In genomic region chr5:3104446-3105047, GRCh38 we compare ENCODE assay signal across 17 cellular contexts.
A peak's percentile ranks its signal among the peaks of the same experiment; 100 is the strongest.
DNase-seq lines count a peak whose midpoint lies in the region; ATAC-seq and TF ChIP-seq lines count a peak whose summit lies in the region.
"Had no signal": no experiment of that assay in that cellular context is flagged by ENCODE, and none has a peak within 500 bp of the region (broad histone marks: within the 10 kb centered on the region; RNA-seq: fewer than 3 reads in every experiment).

No MANE protein-coding gene starts in this region.

- ATAC-seq in WTC11, result no peak
- ATAC-seq: SK-N-SH treated with all-trans-retinoic acid at 6 μM for 48 hours had no signal

- no peak overlapping the region for H2AK5ac ChIP-seq in mesendoderm (ENCODE audit: low read length)

- no peak overlapping the region for H3K18ac ChIP-seq in mesendoderm (ENCODE audit: low read length)

- peak overlapping the region; percentile 44 for H3K4me3 Mint-ChIP-seq in WTC11
- H3K4me3 Mint-ChIP-seq: B cell; CD4-positive, alpha-beta memory T cell had no signal

- no peak overlapping the region for H4K8ac ChIP-seq in mesendoderm (ENCODE audit: low read depth, low read length)

- H3K9me3 Mint-ChIP-seq in WTC11, result peaks cover 6% of the 10 kb centered on the region; the same call in 1 of the 2 replicates

- H3K4me3 ChIP-seq in H7 (ENCODE audit: insufficient read depth, low read depth, low read length) (no peak overlapping the region), mesendoderm (ENCODE audit: low read length) (no peak overlapping the region), WERI-Rb-1 (ENCODE audit: low read depth, low read length) (no peak overlapping the region)

- no peaks in the 10 kb centered on the region for H3K36me3 Mint-ChIP-seq in WTC11
- H3K36me3 Mint-ChIP-seq: CD4-positive, alpha-beta memory T cell had no signal

- no peaks in the 10 kb centered on the region for H3K79me1 ChIP-seq in mesendoderm (ENCODE audit: low read length)

- H2BK15ac ChIP-seq in mesendoderm (replicated peaks; ENCODE audit: low read depth), result no peak overlapping the region

- H3K79me2 ChIP-seq in mesendoderm (ENCODE audit: control insufficient read depth, insufficient read depth, low read length), result no peaks in the 10 kb centered on the region

- H3K4me1 Mint-ChIP-seq in WTC11, result peaks cover 93% of the 10 kb centered on the region
- H3K4me1 Mint-ChIP-seq: B cell; CD4-positive, alpha-beta memory T cell had no signal

- H3K9ac ChIP-seq in mesendoderm (ENCODE audit: low read length), result no peak overlapping the region

- CTCF ChIA-PET in WTC11 (lab: Charles Lee), result interaction anchor here (2.8 kb wide), 1 partner anchor 92 kb away, joined by 9 read pairs; no protein-coding TSS in a partner anchor

- H3K27ac ChIP-seq in mesendoderm (ENCODE audit: low read depth, low read length) (peak overlapping the region; percentile 67), WERI-Rb-1 (no peak overlapping the region)

- no peak for TF ChIP-seq CTCF in WTC11 (IDR thresholded peaks at IDR 0.05)
- no peak for TF ChIP-seq CTCF in WERI-Rb-1 (IDR thresholded peaks at IDR 0.05; ENCODE audit: low read depth, low read length)
- TF ChIP-seq CTCF in GM13976 (IDR thresholded peaks at IDR 0.05; ENCODE audit: borderline replicate concordance, control extremely low read depth, extremely low read depth, insufficient read depth, missing control alignments), result no peak

- H3K4me2 ChIP-seq in mesendoderm (ENCODE audit: low read length), result no peak overlapping the region

- H3K4ac ChIP-seq in mesendoderm (ENCODE audit: low read depth, low read length), result peak overlapping the region; percentile 7

- no CpG with 5 or more reads among the region's 21 CpGs for WGBS in mesendoderm (ENCODE audit: extremely low coverage, insufficient coverage, low lambda C conversion rate)

- in situ Hi-C loops in GM13976 (cut with MboI; ENCODE audit: low sequenced_read_pairs, unreplicated experiment), result no loop called here

- H3K27me3 ChIP-seq in H7 (ENCODE audit: control insufficient read depth, insufficient read depth, low read length), result peaks cover 7% of the 10 kb centered on the region; the same call in 1 of the 2 replicates
- no peaks in the 10 kb centered on the region for H3K27me3 ChIP-seq in mesendoderm (ENCODE audit: insufficient read depth, low read length, poor library complexity)
- H3K27me3 ChIP-seq in WERI-Rb-1 (ENCODE audit: insufficient read depth, low read depth, severe bottlenecking), result peaks cover 95% of the 10 kb centered on the region

- peak overlapping the region; percentile 6 for H3K56ac ChIP-seq in mesendoderm (ENCODE audit: low read length)

- peaks cover 44% of the 10 kb centered on the region for H3K27me3 Mint-ChIP-seq in WTC11 (ENCODE audit: low read depth)

- no peak overlapping the region for H3K23ac ChIP-seq in mesendoderm (ENCODE audit: low read length)

- peak; percentile 57 for DNase-seq in H7
- no peak for DNase-seq in WTC11 (ENCODE audit: low spot score)
- peak; percentile 76 for DNase-seq in mesendoderm
- no peak for DNase-seq in WERI-Rb-1
- no peak for DNase-seq in GM13976 (ENCODE audit: low spot score)
- DNase-seq in DMS 273 (lab: John Stamatoyannopoulos, UW; ENCODE audit: unreplicated experiment), result no peak
- no peak for DNase-seq in dermis blood vessel endothelial cell
- DNase-seq: ACHN; CD4-positive, alpha-beta memory T cell; DMS79 treated with DMSO at 0.1 percent for 48 hours; GDM1; NCI-H187; NCI-H446; NK-92 treated with Interleukin-12 subunit alpha and Interleukin-12 subunit beta, amount 100 ng/mL, for 24 hours; SHP77 treated with DMSO at 0.1 percent for 48 hours had no signal

- H3K4me1 ChIP-seq in mesendoderm (ENCODE audit: control insufficient read depth, low read depth, low read length), result peaks cover 12% of the 10 kb centered on the region

- H2BK5ac ChIP-seq in mesendoderm (ENCODE audit: low read length), result no peak overlapping the region

- H3K36me3 ChIP-seq in H7 (replicated peaks; ENCODE audit: control insufficient read depth, insufficient read depth, low read length) (no peaks in the 10 kb centered on the region), mesendoderm (ENCODE audit: control insufficient read depth, insufficient read depth, low read length) (no peaks in the 10 kb centered on the region), WERI-Rb-1 (no peaks in the 10 kb centered on the region)

- no peak overlapping the region for H2BK120ac ChIP-seq in mesendoderm (ENCODE audit: low read depth, low read length)

- H4K5ac ChIP-seq in mesendoderm (ENCODE audit: low read length), result no peak overlapping the region

- peak overlapping the region; percentile 33; the same call in 1 of the 2 replicates for H3K27ac Mint-ChIP-seq in WTC11
- H3K27ac Mint-ChIP-seq: B cell; CD4-positive, alpha-beta memory T cell had no signal

- POLR2A ChIA-PET in WTC11 (lab: Charles Lee), result interaction anchor here (0.7 kb wide), 1 partner anchor 22 kb away, joined by 3 read pairs; no protein-coding TSS in a partner anchor

- H3K9me3 ChIP-seq in WERI-Rb-1 (ENCODE audit: severe bottlenecking), result no peaks in the 10 kb centered on the region

TF ChIP-seq in WTC11, 78 proteins besides CTCF, POLR2A, EP300 and RAD21:
- TF ChIP-seq NR1H2 (CRISPR knock-in tag; IDR thresholded peaks at IDR 0.05), result no peak
- TF ChIP-seq ZNF396 (CRISPR knock-in tag; IDR thresholded peaks at IDR 0.05; ENCODE audit: borderline replicate concordance), result no peak
- TF ChIP-seq PRDM15 (CRISPR knock-in tag; IDR thresholded peaks at IDR 0.05), result no peak
- TF ChIP-seq NR3C1 (CRISPR knock-in tag; conservative IDR thresholded peaks at IDR 0.05; ENCODE audit: low read depth), result no peak
- TF ChIP-seq SMAD4 (CRISPR knock-in tag; IDR thresholded peaks at IDR 0.05), result no peak
- TF ChIP-seq ZMAT4 (CRISPR knock-in tag; IDR thresholded peaks at IDR 0.05), result no peak
- TF ChIP-seq HMGA2 (CRISPR knock-in tag; IDR thresholded peaks at IDR 0.05), result no peak
- no peak for TF ChIP-seq SP1 (CRISPR knock-in tag; conservative IDR thresholded peaks at IDR 0.05)
- no peak for TF ChIP-seq ZBTB43 (CRISPR knock-in tag; IDR thresholded peaks at IDR 0.05)
TF ChIP-seq in WTC11: peak in this region for 0.

Comparison
In these comparisons a context has a peak if more than half of its experiments do, and no peak if none do; other contexts are left out.
1. DNase-seq: peak in H7 (single experiment) and mesendoderm (single experiment); none in WTC11 (single experiment), WERI-Rb-1 (single experiment), GM13976 (single experiment), DMS 273 (single experiment) and dermis blood vessel endothelial cell (single experiment).